23 cellular contexts compared by ENCODE assay signal in genomic region chr17:28446716-28447395, GRCh38. TPM values are rescaled to one million over a fixed set of nuclear protein-coding genes. Genes with fewer than 3 reads are reported as not detected.
DNase-seq lines count a peak whose midpoint lies in the region; ATAC-seq, FAIRE-seq and TF ChIP-seq lines count a peak whose summit lies in the region.
"Had no signal": no experiment of that assay in that cellular context is flagged by ENCODE, and none has a peak within 500 bp of the region (broad histone marks: within the 10 kb centered on the region; RNA-seq: fewer than 3 reads in every experiment).

No MANE protein-coding gene starts in this region.

- H3K9me3 ChIP-seq in breast epithelium, result no peaks in the 10 kb centered on the region
- no peaks in the 10 kb centered on the region for H3K9me3 ChIP-seq in RWPE2 (ENCODE audit: severe bottlenecking)

- peaks cover 8% of the 10 kb centered on the region for H3K9me3 Mint-ChIP-seq in MCF 10A (ENCODE audit: unreplicated experiment)

- no peaks in the 10 kb centered on the region for H3K4me1 Mint-ChIP-seq in MCF 10A (ENCODE audit: insufficient read depth, unreplicated experiment)
- H3K4me1 Mint-ChIP-seq: CD8-positive, alpha-beta memory T cell; IgD-negative memory B cell had no signal

- intact Hi-C loops in MCF 10A (cut with micrococcal nuclease), result no loop called here
- intact Hi-C loops in breast epithelium (cut with DNase I; ENCODE audit: low total_unique reads), result no loop called here

- no peaks in the 10 kb centered on the region for H3K27me3 Mint-ChIP-seq in MCF 10A (ENCODE audit: insufficient read depth, unreplicated experiment)

- H3K27ac Mint-ChIP-seq in MCF 10A (ENCODE audit: low read depth, unreplicated experiment), result no peak overlapping the region
- H3K27ac Mint-ChIP-seq: IgD-negative memory B cell had no signal

- no peaks in the 10 kb centered on the region for H3K36me3 ChIP-seq in breast epithelium
- H3K36me3 ChIP-seq in RWPE2 (ENCODE audit: low read depth), result no peaks in the 10 kb centered on the region

- ATAC-seq in RWPE2 (ENCODE audit: low read depth) (peak; percentile 97), foreskin keratinocyte (peak; percentile 61), GM19455 (IDR thresholded peaks at IDR 0.05; ENCODE audit: unreplicated experiment) (no peak), HG02759 (IDR thresholded peaks at IDR 0.05; ENCODE audit: unreplicated experiment) (no peak)
- ATAC-seq: Panc1, SK-N-SH treated with all-trans-retinoic acid at 6 μM for 48 hours had no signal

- TF ChIP-seq CTCF in MCF 10A (IDR thresholded peaks at IDR 0.05; ENCODE audit: unreplicated experiment) (no peak), breast epithelium (IDR thresholded peaks at IDR 0.05) (no peak), RWPE2 (IDR thresholded peaks at IDR 0.05; ENCODE audit: poor library complexity, severe bottlenecking) (no peak), foreskin keratinocyte (conservative IDR thresholded peaks at IDR 0.05) (no peak)

- H3K27ac ChIP-seq in breast epithelium, result no peak overlapping the region
- no peak overlapping the region for H3K27ac ChIP-seq in RWPE2 (ENCODE audit: poor library complexity, severe bottlenecking)
- H3K27ac ChIP-seq in foreskin keratinocyte, result no peak overlapping the region
- H3K27ac ChIP-seq: C4-2B had no signal

- CTCF ChIA-PET in MCF 10A (lab: Yijun Ruan, JAX), result interaction anchor here (0.5 to 1.8 kb wide), 4 partner anchors 41 to 599 kb away, joined by 4 to 5 read pairs (median 4); no protein-coding TSS in a partner anchor

- H3K4me3 Mint-ChIP-seq in MCF 10A (ENCODE audit: unreplicated experiment), result no peak overlapping the region
- H3K4me3 Mint-ChIP-seq: CD8-positive, alpha-beta memory T cell; IgD-negative memory B cell had no signal

- POLR2A ChIA-PET in MCF 10A (lab: Yijun Ruan, JAX), result interaction anchor here (1.6 to 3.8 kb wide), 2 partner anchors 10 to 66 kb away, joined by 3 to 19 read pairs; no protein-coding TSS in a partner anchor

- peak; percentile 72 for DNase-seq in MCF 10A (ENCODE audit: unreplicated experiment)
- no peak for DNase-seq in breast epithelium (ENCODE audit: low spot score in 2 of 2)
- DNase-seq in RWPE2 (ENCODE audit: low spot score), result no peak
- peak; percentile 36 to 64 for DNase-seq in foreskin keratinocyte
- DNase-seq in urothelium cell line (ENCODE audit: low spot score), result no peak
- DNase-seq in activated T-cell treated with anti-CD3 and anti-CD28 coated beads for 4 hours, result no peak
- DNase-seq: CD8-positive, alpha-beta memory T cell; DMS79; H7; NCI-H187; NCI-H2107; NCI-H2227 treated with DMSO at 0.1 percent for 48 hours; NCI-H510A; NCI-H748 treated with DMSO at 0.1 percent for 48 hours had no signal

- FAIRE-seq in urothelium cell line (lab: Jason Lieb, UNC), result peak; percentile 53
- FAIRE-seq: D721Med had no signal

- no peaks in the 10 kb centered on the region for H3K36me3 Mint-ChIP-seq in MCF 10A (ENCODE audit: insufficient read depth, unreplicated experiment)
- H3K36me3 Mint-ChIP-seq: CD8-positive, alpha-beta memory T cell; IgD-negative memory B cell had no signal

- H3K27me3 ChIP-seq in breast epithelium, result no peaks in the 10 kb centered on the region
- no peaks in the 10 kb centered on the region for H3K27me3 ChIP-seq in RWPE2 (ENCODE audit: insufficient read depth, poor library complexity, severe bottlenecking)
- peaks cover 31% of the 10 kb centered on the region for H3K27me3 ChIP-seq in foreskin keratinocyte

- TF ChIP-seq POLR2A in breast epithelium (IDR thresholded peaks at IDR 0.05), result no peak

- H3K4me1 ChIP-seq in breast epithelium (no peaks in the 10 kb centered on the region), RWPE2 (ENCODE audit: insufficient read depth, poor library complexity, severe bottlenecking) (no peaks in the 10 kb centered on the region), foreskin keratinocyte (no peaks in the 10 kb centered on the region)

- no TSS peak for BruUV-seq in MCF 10A (replicated peaks; lab: Mats Ljungman, UMichigan)

- H3K4me3 ChIP-seq in breast epithelium (no peak overlapping the region), RWPE2 (ENCODE audit: severe bottlenecking) (no peak overlapping the region)

RNA-seq across cellular contexts. Expression of gene SLC13A2, which starts 26.6 kb away (rescaled TPM):
- total RNA-seq in MCF 10A (2022) (not detected in 2 replicates), breast epithelium (1 to 10 TPM in 1 of 3 donors, under 1 TPM in 1, not detected in 1; 0.66 to 4.0 TPM), foreskin keratinocyte (not detected in 2 replicates)
- not detected in 2 replicates for polyA plus RNA-seq in foreskin keratinocyte
- total RNA-seq: A172; CD8-positive, alpha-beta memory T cell; H7; M059J had no signal
- polyA plus RNA-seq: CD8-positive, alpha-beta memory T cell; IgD-negative memory B cell had no signal

RNA-seq across cellular contexts. Expression of gene SLC46A1, which starts 40.8 kb away (rescaled TPM):
- total RNA-seq in MCF 10A (2022), result 18.4 and 20.1 TPM in 2 replicates
- total RNA-seq in breast epithelium, result 10 to 100 TPM; 11.2 to 22.7 (median 12.5) TPM
- 5.5 and 6.8 TPM in 2 replicates for total RNA-seq in foreskin keratinocyte
- polyA plus RNA-seq in foreskin keratinocyte, result 4.0 and 4.2 TPM in 2 replicates

RNA-seq across cellular contexts. Expression of gene FOXN1, which starts 59.3 kb away (rescaled TPM):
- total RNA-seq in MCF 10A (2022) (not detected in 2 replicates), breast epithelium (under 1 TPM in 1 of 3 donors, not detected in 2; 0.29 TPM), foreskin keratinocyte (0.07 and 0.28 TPM in 2 replicates)
- polyA plus RNA-seq in foreskin keratinocyte, result 0.07 and 0.18 TPM in 2 replicates
- total RNA-seq: A172; CD8-positive, alpha-beta memory T cell; H7; M059J had no signal
- polyA plus RNA-seq: CD8-positive, alpha-beta memory T cell; IgD-negative memory B cell had no signal

Comparison
In these comparisons a context has a peak if more than half of its experiments do, and no peak if none do; other contexts are left out.
1. DNase-seq: peak in MCF 10A (single experiment) and foreskin keratinocyte (2 of 2); none in breast epithelium (0 of 2), RWPE2 (single experiment), urothelium cell line (single experiment) and activated T-cell treated with anti-CD3 and anti-CD28 coated beads for 4 hours (single experiment).
2. ATAC-seq: peak in RWPE2 (single experiment) and foreskin keratinocyte (single experiment); none in GM19455 (single experiment) and HG02759 (single experiment).